23 cellular contexts compared by ENCODE assay signal in the genomic region with DNA sequence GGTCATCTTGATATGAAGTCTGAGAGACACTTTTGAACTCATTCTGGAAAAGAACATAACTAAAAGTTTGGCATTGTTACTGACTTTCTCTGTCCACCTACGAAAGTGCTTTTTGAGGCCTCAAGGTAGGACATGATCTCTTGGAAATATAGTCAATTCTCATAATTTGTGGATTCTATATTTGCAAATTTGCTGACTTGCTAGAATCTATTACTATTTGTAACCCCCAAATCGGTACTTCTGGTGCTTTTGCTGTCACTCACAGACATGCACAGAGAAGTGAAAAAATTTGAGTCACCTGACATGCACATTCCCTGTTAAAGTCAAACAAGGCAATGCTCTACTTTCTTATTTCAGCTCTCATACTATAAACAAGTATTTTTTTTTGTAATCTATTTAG. TPM values are rescaled to one million over a fixed set of nuclear protein-coding genes. Genes with fewer than 3 reads are reported as not detected.
"Had no signal": no experiment of that assay in that cellular context is flagged by ENCODE, and none has a peak within 500 bp of the region (broad histone marks: within the 10 kb centered on the region; RNA-seq: fewer than 3 reads in every experiment).

No MANE protein-coding gene starts in this region.

- DNase-seq: Kasumi-1, KG1, NCI-H1092 treated with DMSO at 0.1 percent for 48 hours, NCI-H1436, NCI-H187, NCI-H2029, NCI-H2081 treated with DMSO at 0.1 percent for 48 hours, NCI-H2171, NCI-H226, NCI-H446, NCI-H510A, NCI-H524 treated with DMSO at 0.1 percent for 48 hours, NCI-H69, NCI-H774, Right ventricle myocardium superior, RPMI8226, SIG-M5, SK-N-SH, SW 1271, T-cell had no signal

- H3K4me3 ChIP-seq: SJSA1 had no signal

- ATAC-seq: T-cell had no signal

- FAIRE-seq: RCC 7860 had no signal

- H3K27me3 ChIP-seq: SJSA1 had no signal

- H3K4me1 ChIP-seq: SJSA1 had no signal

- H3K27ac ChIP-seq: SJSA1 had no signal

- H3K9me2 ChIP-seq: SK-N-SH had no signal

- H3K36me3 ChIP-seq: SJSA1 had no signal

- H3K9ac ChIP-seq: SK-N-SH had no signal

- H3K4me2 ChIP-seq: SK-N-SH had no signal

- H3K9me3 ChIP-seq: SJSA1, SK-N-SH had no signal

RNA-seq across cellular contexts. Expression of gene TSPAN7, which starts 35.6 kb away (rescaled TPM):
- total RNA-seq: MCF 10A had no signal
